8 cellular contexts compared by ENCODE assay signal in the genomic region with DNA sequence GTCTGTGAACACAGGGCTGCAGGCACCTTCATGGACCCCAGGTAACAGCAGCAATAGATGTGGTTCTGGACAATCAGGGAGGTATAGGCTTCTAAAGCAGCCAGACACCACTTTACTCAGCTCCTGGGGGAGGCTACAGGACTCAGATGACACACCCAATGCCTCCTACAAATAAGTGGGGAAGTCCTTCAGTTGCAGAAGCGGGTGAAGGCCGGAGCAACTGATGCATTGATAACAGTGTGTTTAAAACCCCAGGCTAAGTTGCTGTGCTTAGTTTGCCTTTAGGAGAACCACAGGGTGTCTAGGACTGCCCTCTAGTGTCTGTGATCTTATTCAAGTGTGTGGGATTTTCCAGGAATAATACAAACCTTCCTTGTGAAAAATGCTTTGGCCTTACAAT. TPM values are rescaled to one million over a fixed set of nuclear protein-coding genes. Genes with fewer than 3 reads are reported as not detected.
DNase-seq lines count a peak whose midpoint lies in the region; ATAC-seq and TF ChIP-seq lines count a peak whose summit lies in the region.

No MANE protein-coding gene starts in this region.

- peak; percentile 68 for TF ChIP-seq CTCF in foreskin fibroblast (IDR thresholded peaks at IDR 0.05; ENCODE audit: low read depth, low read length)

- ATAC-seq in HG03460 (IDR thresholded peaks at IDR 0.05; ENCODE audit: unreplicated experiment) (no peak), HG02642 (IDR thresholded peaks at IDR 0.05; ENCODE audit: poor library complexity, unreplicated experiment) (no peak), HG03565 (IDR thresholded peaks at IDR 0.05; ENCODE audit: unreplicated experiment) (no peak)

- H3K4me3 ChIP-seq in foreskin fibroblast (ENCODE audit: low read depth in 1 of 2, low read length in 2 of 2): no peak overlapping the region

- DNase-seq in DMS114 treated with DMSO at 0.1 percent for 48 hours (lab: John Stamatoyannopoulos, UW; ENCODE audit: unreplicated experiment): peak; percentile 67
- DNase-seq in HCEC 1CT: peak; percentile 57
- peak; percentile 63 for DNase-seq in SK-N-DZ (ENCODE audit: low spot score)
- peak; percentile 50 to 80 for DNase-seq in foreskin fibroblast
- DNase-seq in renal cortical epithelial cell (ENCODE audit: low read depth): peak; percentile 55

RNA-seq across cellular contexts. Expression of gene ITGA8, which starts 5.9 kb away (rescaled TPM):
- 0.02 and 0.12 TPM in 2 replicates for polyA plus RNA-seq in SK-N-DZ (2014; cell fraction: cytosol; rRNA removed)
- polyA plus RNA-seq in SK-N-DZ (2014; cell fraction: nucleus; rRNA removed): 0.10 TPM in 1 of 2 replicates, not detected in the other
- total RNA-seq in renal cortical epithelial cell: under 0.01 and 0.05 TPM in 2 replicates
